Comparison of ENCODE assay signal across 21 cellular contexts in genomic region chr1:6302568-6302967, GRCh38. TPM values are rescaled to one million over a fixed set of nuclear protein-coding genes. Genes with fewer than 3 reads are reported as not detected.
DNase-seq lines count a peak whose midpoint lies in the region; ATAC-seq, FAIRE-seq and TF ChIP-seq lines count a peak whose summit lies in the region.
"Had no signal": no experiment of that assay in that cellular context is flagged by ENCODE, and none has a peak within 500 bp of the region (broad histone marks: within the 10 kb centered on the region; RNA-seq: fewer than 3 reads in every experiment).

No MANE protein-coding gene starts in this region.

- peaks cover 47% of the 10 kb centered on the region for H3K4me1 ChIP-seq in PC-3 (ENCODE audit: insufficient read depth, low read length)
- H3K4me1 ChIP-seq: Peyer's patch had no signal

- no peaks in the 10 kb centered on the region for H3K9me3 Mint-ChIP-seq in MCF 10A (ENCODE audit: unreplicated experiment)
- H3K9me3 Mint-ChIP-seq: CD4-positive, CD25-positive, alpha-beta regulatory T cell had no signal

- CTCF ChIA-PET in PC-3 (lab: Charles Lee), result no interaction called here
- CTCF ChIA-PET in MCF 10A (lab: Yijun Ruan, JAX), result interaction anchor here (0.6 kb wide), 1 partner anchor 56 kb away, joined by 3 read pairs; no protein-coding TSS in a partner anchor

- H3K27me3 ChIP-seq in PC-3 (ENCODE audit: low read length), result no peaks in the 10 kb centered on the region
- H3K27me3 ChIP-seq: Peyer's patch had no signal

- H3F3A ChIP-seq in PC-3 (ENCODE audit: low read length, unreplicated experiment), result peaks cover 18% of the 10 kb centered on the region

- DNase-seq in PC-3 (peak; percentile 86), MCF 10A (ENCODE audit: unreplicated experiment) (peak; percentile 50), left lobe of liver (ENCODE audit: low spot score) (peak; percentile 69), H54 (ENCODE audit: insufficient read length, low spot score) (no peak), MV-4-11 (lab: John Stamatoyannopoulos, UW) (no peak), hepatic stellate cell (ENCODE audit: low spot score) (no peak)
- DNase-seq: AML-193; CD4-positive, CD25-positive, alpha-beta regulatory T cell; EL; H7; KG1; MM.1S; NCI-H1417; NCI-H187 treated with DMSO at 0.1 percent for 48 hours; NCI-H2171 treated with DMSO at 0.1 percent for 48 hours; NCI-H510A; NCI-H774; Peyer's patch; SHP77 treated with DMSO at 0.1 percent for 48 hours had no signal

- no peak overlapping the region for H3K27ac Mint-ChIP-seq in MCF 10A (ENCODE audit: low read depth, unreplicated experiment)
- H3K27ac Mint-ChIP-seq: CD4-positive, CD25-positive, alpha-beta regulatory T cell had no signal

- H3K27ac ChIP-seq in C4-2B (peak overlapping the region; percentile 34), PC-3 (ENCODE audit: low read length) (peak overlapping the region; percentile 94)

- no peaks in the 10 kb centered on the region for H3K27me3 Mint-ChIP-seq in MCF 10A (ENCODE audit: insufficient read depth, unreplicated experiment)
- H3K27me3 Mint-ChIP-seq: CD4-positive, CD25-positive, alpha-beta regulatory T cell had no signal

- TF ChIP-seq CTCF in C4-2B (conservative IDR thresholded peaks at IDR 0.05) (no peak), PC-3 (conservative IDR thresholded peaks at IDR 0.05; ENCODE audit: low read depth, low read length) (no peak), MCF 10A (IDR thresholded peaks at IDR 0.05; ENCODE audit: unreplicated experiment) (no peak)

- no peak for TF ChIP-seq POLR2A in H54 (IDR thresholded peaks at IDR 0.05; ENCODE audit: low read depth, low read length)

- no peak for FAIRE-seq in H54 (lab: Jason Lieb, UNC)

- H3K9me3 ChIP-seq in PC-3 (ENCODE audit: low read length), result no peaks in the 10 kb centered on the region
- H3K9me3 ChIP-seq: Peyer's patch had no signal

- H3K36me3 ChIP-seq in PC-3 (ENCODE audit: low read depth, low read length), result peaks cover 4% of the 10 kb centered on the region; the same call in 1 of the 2 replicates
- H3K36me3 ChIP-seq: Peyer's patch had no signal

- peak overlapping the region; percentile 45 for H3K4me2 ChIP-seq in PC-3 (ENCODE audit: low read length)

- intact Hi-C loops in PC-3 (cut with micrococcal nuclease) (loop anchor here (5.0 kb wide), 1 partner anchor 95 kb away; the partner anchor contains the start of gene RNF207), MCF 10A (cut with micrococcal nuclease) (no loop called here)

- H3K9ac ChIP-seq in PC-3 (ENCODE audit: low read length), result peak overlapping the region; percentile 92

- peaks cover 25% of the 10 kb centered on the region for H3K36me3 Mint-ChIP-seq in MCF 10A (ENCODE audit: insufficient read depth, unreplicated experiment)

- BruUV-seq in PC-3 (replicated peaks; lab: Mats Ljungman, UMichigan), result no TSS peak
- no TSS peak for BruUV-seq in MCF 10A (replicated peaks; lab: Mats Ljungman, UMichigan)

- peaks cover 32% of the 10 kb centered on the region for H3K79me2 ChIP-seq in PC-3 (ENCODE audit: low read length)

- H3K4me3 ChIP-seq in PC-3 (ENCODE audit: low read length), result 0 out of 2 replicates have a peak overlapping the region, but pooled peaks have one; percentile 6
- H3K4me3 ChIP-seq: Peyer's patch had no signal

- no peak overlapping the region for H2AFZ ChIP-seq in PC-3 (ENCODE audit: low read length)

- no peaks in the 10 kb centered on the region for H3K9me2 ChIP-seq in PC-3 (replicated peaks; ENCODE audit: low read length)

- peaks cover 47% of the 10 kb centered on the region for H3K4me1 Mint-ChIP-seq in MCF 10A (ENCODE audit: insufficient read depth, unreplicated experiment)
- H3K4me1 Mint-ChIP-seq: CD4-positive, CD25-positive, alpha-beta regulatory T cell had no signal

- no peaks in the 10 kb centered on the region for H4K20me1 ChIP-seq in PC-3 (ENCODE audit: low read length)

- no peak overlapping the region for H3K4me3 Mint-ChIP-seq in MCF 10A (ENCODE audit: unreplicated experiment)
- H3K4me3 Mint-ChIP-seq: CD4-positive, CD25-positive, alpha-beta regulatory T cell had no signal

- ATAC-seq in PC-3 (peak; percentile 5), left lobe of liver (peak; percentile 82)
- ATAC-seq: SK-N-SH treated with all-trans-retinoic acid at 6 μM for 48 hours had no signal

- POLR2A ChIA-PET in PC-3 (lab: Charles Lee; ENCODE audit: unreplicated experiment) (interaction anchor here (0.6 kb wide), 1 partner anchor 76 kb away, joined by 3 read pairs; no protein-coding TSS in a partner anchor), MCF 10A (lab: Yijun Ruan, JAX) (no interaction called here)

RNA-seq across cellular contexts. Expression of gene GPR153, which starts 41.7 kb away (rescaled TPM):
- total RNA-seq in PC-3 (2014; rRNA removed) (98.7 and 113 TPM in 2 replicates), MCF 10A (2022) (4.6 and 5.0 TPM in 2 replicates), left lobe of liver (40.0 TPM)

RNA-seq across cellular contexts. Expression of gene HES3, which starts 58.6 kb away (rescaled TPM):
- total RNA-seq in PC-3 (2014; rRNA removed) (not detected in 2 replicates), MCF 10A (2022) (not detected in 2 replicates), left lobe of liver (not detected)
- total RNA-seq: CD4-positive, CD25-positive, alpha-beta regulatory T cell; Peyer's patch had no signal

Comparison
In these comparisons a context has a peak if more than half of its experiments do, and no peak if none do; other contexts are left out.
1. DNase-seq: peak in PC-3 (single experiment), MCF 10A (single experiment) and left lobe of liver (single experiment); none in H54 (single experiment), MV-4-11 (single experiment) and hepatic stellate cell (single experiment).